ENCODE assay signal across 27 cellular contexts in the genomic region with DNA sequence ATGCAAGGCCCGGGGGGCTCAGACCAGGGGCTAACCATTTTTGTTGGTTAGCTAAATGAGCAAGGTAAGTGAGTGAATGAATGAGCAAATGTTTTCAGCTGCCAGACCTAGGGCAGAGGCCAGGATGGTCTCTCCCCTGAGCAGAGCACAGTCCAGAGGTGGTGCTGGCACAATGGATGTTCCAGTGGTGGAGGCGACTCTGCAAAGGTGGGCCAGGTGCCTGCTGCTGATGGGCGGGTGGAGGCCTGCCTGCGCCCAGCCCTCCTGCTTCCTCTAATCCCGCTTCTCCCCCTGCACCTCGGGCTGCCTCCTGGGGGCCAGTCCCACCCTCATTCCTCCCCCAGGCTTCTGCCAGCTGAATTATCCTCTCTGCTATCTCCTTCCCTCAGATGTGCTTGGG.
"Had no signal": no experiment of that assay in that cellular context is flagged by ENCODE, and none has a peak within 500 bp of the region (broad histone marks: within the 10 kb centered on the region; RNA-seq: fewer than 3 reads in every experiment).

No MANE protein-coding gene starts in this region.

- H3K27ac Mint-ChIP-seq: naive B cell; natural killer cell; nephron progenitor cell; progenitor cell of endocrine pancreas; stimulated activated memory B cell treated with anti-CD40 and anti-IgM and Interleukin-4, amounts not matched to agents 10 μg/mL and 1 μg/mL and 100 μg/mL, for 72 hours had no signal

- H3K9ac ChIP-seq: parathyroid adenoma had no signal

- H3K36me3 ChIP-seq: left lung, lower lobe of right lung, right atrium auricular region, right lobe of liver, stomach, thyroid gland, transverse colon, upper lobe of right lung had no signal

- H3K4me3 Mint-ChIP-seq: naive B cell; natural killer cell; nephron progenitor cell; stimulated activated memory B cell treated with anti-CD40 and anti-IgM and Interleukin-4, amounts not matched to agents 10 μg/mL and 1 μg/mL and 100 μg/mL, for 72 hours had no signal

- H3K4me1 Mint-ChIP-seq: naive B cell; stimulated activated memory B cell treated with anti-CD40 and anti-IgM and Interleukin-4, amounts not matched to agents 10 μg/mL and 1 μg/mL and 100 μg/mL, for 72 hours had no signal

- H3K27ac ChIP-seq: left lung, lower lobe of right lung, parathyroid adenoma, right atrium auricular region, right lobe of liver, stomach, testis, thyroid gland, transverse colon, upper lobe of right lung had no signal

- H3K4me1 ChIP-seq: left lung, lower lobe of right lung, parathyroid adenoma, right atrium auricular region, right lobe of liver, stomach, testis, thyroid gland, transverse colon, upper lobe of right lung had no signal

- H3K27me3 ChIP-seq: left lung, right atrium auricular region, right lobe of liver, testis, thyroid gland, transverse colon, upper lobe of right lung had no signal

- H3K9me3 Mint-ChIP-seq: natural killer cell had no signal

- H3K4me3 ChIP-seq: left lung, lower lobe of right lung, right atrium auricular region, right lobe of liver, smooth muscle cell, stomach, testis, thyroid gland, transverse colon, upper lobe of right lung had no signal

- ATAC-seq: left colon; left lung; lower lobe of right lung; natural killer cell; right lobe of liver; stimulated activated naive CD8-positive, alpha-beta T cell treated with anti-CD3 and anti-CD28 coated beads, Interleukin-15, Interleukin-2, amounts not matched to agents 100 U/mL and 50 U/mL, for 24 hours; upper lobe of right lung had no signal

- H3K4me2 ChIP-seq: smooth muscle cell had no signal

- H3K36me3 Mint-ChIP-seq: naive B cell; natural killer cell; stimulated activated memory B cell treated with anti-CD40 and anti-IgM and Interleukin-4, amounts not matched to agents 10 μg/mL and 1 μg/mL and 100 μg/mL, for 72 hours had no signal

- H2AFZ ChIP-seq: parathyroid adenoma had no signal

- H3K9me3 ChIP-seq: lower lobe of right lung, right lobe of liver, testis, thyroid gland, transverse colon, upper lobe of right lung had no signal

- DNase-seq: hippocampal formation; kidney glomerular epithelial cell; left colon; lower lobe of right lung; mammary epithelial cell; mesenchymal stem cell; naive B cell; natural killer cell; nephron progenitor cell; nucleus accumbens; right lobe of liver; stimulated activated CD4-positive, alpha-beta T cell treated with anti-CD3 and anti-CD28 coated beads, Interleukin-1b, Interleukin-23, amount 100 ng/mL, for 48 hours; stimulated activated CD4-positive, alpha-beta T cell treated with anti-CD3 and anti-CD28 coated beads, Interleukin-2, amount 100 ng/mL, for 48 hours; stimulated activated CD4-positive, alpha-beta T cell treated with anti-CD3 and anti-CD28 coated beads, Interleukin-4, amount 100 ng/mL, for 4 hours; stimulated activated CD8-positive, alpha-beta memory T cell treated with anti-CD3 and anti-CD28 coated beads, Interleukin-4, amount 100 ng/mL, for 48 hours; stimulated activated naive CD8-positive, alpha-beta T cell treated with anti-CD3 and anti-CD28 coated beads, Interleukin-15, Interleukin-2, amounts not matched to agents 100 U/mL and 50 U/mL, for 24 hours; stomach; testis; thyroid gland; transverse colon; upper lobe of right lung had no signal
